Comparison of ENCODE assay signal across 1 cellular context in the genomic region with DNA sequence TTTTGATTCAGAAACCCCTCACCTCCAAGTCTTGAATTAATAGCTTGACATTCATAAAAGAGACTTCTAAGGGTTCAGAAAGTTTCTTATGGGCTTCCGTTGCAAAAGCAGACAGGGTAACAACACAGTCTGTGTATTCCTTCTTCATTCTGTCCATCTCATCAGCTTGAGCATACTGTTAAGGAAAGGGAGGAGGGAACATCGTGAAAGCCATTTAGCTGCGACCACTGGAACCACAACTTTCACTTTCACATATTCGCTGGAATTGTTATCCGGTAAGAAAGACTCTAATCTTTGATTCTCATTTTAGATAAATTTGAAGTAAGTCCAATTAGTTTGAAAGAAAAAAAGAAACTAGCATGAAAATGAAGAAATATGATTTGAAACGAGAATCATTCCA.
TF ChIP-seq lines count a peak whose summit lies in the region.

No MANE protein-coding gene starts in this region.

TF ChIP-seq in IMR-90, 13 proteins besides CTCF, POLR2A, EP300 and RAD21 (continued from another document):
- TF ChIP-seq, protein P1, sequence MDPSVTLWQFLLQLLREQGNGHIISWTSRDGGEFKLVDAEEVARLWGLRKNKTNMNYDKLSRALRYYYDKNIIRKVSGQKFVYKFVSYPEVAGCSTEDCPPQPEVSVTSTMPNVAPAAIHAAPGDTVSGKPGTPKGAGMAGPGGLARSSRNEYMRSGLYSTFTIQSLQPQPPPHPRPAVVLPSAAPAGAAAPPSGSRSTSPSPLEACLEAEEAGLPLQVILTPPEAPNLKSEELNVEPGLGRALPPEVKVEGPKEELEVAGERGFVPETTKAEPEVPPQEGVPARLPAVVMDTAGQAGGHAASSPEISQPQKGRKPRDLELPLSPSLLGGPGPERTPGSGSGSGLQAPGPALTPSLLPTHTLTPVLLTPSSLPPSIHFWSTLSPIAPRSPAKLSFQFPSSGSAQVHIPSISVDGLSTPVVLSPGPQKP (IDR thresholded peaks at IDR 0.05; ENCODE audit: borderline replicate concordance, low read depth, low read length) = no peak
- no peak for TF ChIP-seq MAFK (IDR thresholded peaks at IDR 0.05; ENCODE audit: low read depth, low read length)
- no peak for TF ChIP-seq RCOR1 (IDR thresholded peaks at IDR 0.05; ENCODE audit: insufficient replicate concordance, low read length)
- no peak for TF ChIP-seq CHD1 (IDR thresholded peaks at IDR 0.05; ENCODE audit: low read depth, low read length)
- TF ChIP-seq FOS (IDR thresholded peaks at IDR 0.05; ENCODE audit: low read depth, low read length) = no peak
- no peak for TF ChIP-seq CEBPB (IDR thresholded peaks at IDR 0.05; ENCODE audit: low read depth, low read length)
- TF ChIP-seq SMC3 (IDR thresholded peaks at IDR 0.05; ENCODE audit: low read depth, low read length) = no peak
- TF ChIP-seq RFX5 (IDR thresholded peaks at IDR 0.05; ENCODE audit: low read depth, low read length) = no peak
- TF ChIP-seq, protein P2, sequence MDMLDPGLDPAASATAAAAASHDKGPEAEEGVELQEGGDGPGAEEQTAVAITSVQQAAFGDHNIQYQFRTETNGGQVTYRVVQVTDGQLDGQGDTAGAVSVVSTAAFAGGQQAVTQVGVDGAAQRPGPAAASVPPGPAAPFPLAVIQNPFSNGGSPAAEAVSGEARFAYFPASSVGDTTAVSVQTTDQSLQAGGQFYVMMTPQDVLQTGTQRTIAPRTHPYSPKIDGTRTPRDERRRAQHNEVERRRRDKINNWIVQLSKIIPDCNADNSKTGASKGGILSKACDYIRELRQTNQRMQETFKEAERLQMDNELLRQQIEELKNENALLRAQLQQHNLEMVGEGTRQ (IDR thresholded peaks at IDR 0.05; ENCODE audit: low read depth, low read length) = no peak
- no peak for TF ChIP-seq NFE2L2 (IDR thresholded peaks at IDR 0.05; ENCODE audit: low read depth, low read length)
- no peak for TF ChIP-seq MXI1 (IDR thresholded peaks at IDR 0.05; ENCODE audit: borderline replicate concordance, low read depth, low read length)
- TF ChIP-seq BHLHE40 (IDR thresholded peaks at IDR 0.05; ENCODE audit: low read depth, low read length) = no peak
